ENCODE assay signal across 1 cellular context in genomic region chr12:95212576-95212975, GRCh38.
TF ChIP-seq lines count a peak whose summit lies in the region.

No MANE protein-coding gene starts in this region.

TF ChIP-seq in SK-N-SH, 30 proteins besides CTCF, POLR2A, EP300 and RAD21 (continued from another document):
- TF ChIP-seq USF2 (IDR thresholded peaks at IDR 0.05; ENCODE audit: borderline replicate concordance, low read depth, low read length) (no peak), NRF1 (IDR thresholded peaks at IDR 0.05; ENCODE audit: low read depth, low read length) (no peak), EZH2phosphoT487 (IDR thresholded peaks at IDR 0.05; ENCODE audit: borderline replicate concordance, low read depth) (no peak), YY1 (IDR thresholded peaks at IDR 0.05; ENCODE audit: low read depth) (no peak)
